Comparison of ENCODE assay signal across 1 cellular context in the genomic region with DNA sequence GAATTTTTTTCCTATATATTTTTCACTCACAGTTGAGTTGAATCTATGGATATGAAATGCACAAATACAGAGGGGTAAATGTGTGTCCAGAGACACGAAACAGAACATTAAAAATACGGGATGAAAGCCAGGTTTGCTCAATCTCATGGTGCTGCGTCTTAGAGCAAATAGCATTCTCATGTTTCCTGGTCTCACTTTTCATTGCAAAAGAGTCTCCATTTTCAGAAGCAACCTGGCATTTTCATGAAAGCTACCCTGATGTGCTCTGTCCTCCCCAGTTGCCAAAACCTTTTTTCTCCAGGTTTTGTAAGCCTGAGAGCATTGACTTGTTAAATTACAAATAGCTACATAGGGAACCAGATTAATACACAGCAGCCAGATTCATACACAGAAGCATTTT.
TF ChIP-seq lines count a peak whose summit lies in the region.

No MANE protein-coding gene starts in this region.

TF ChIP-seq in GM23338, 12 proteins besides CTCF, POLR2A, EP300 and RAD21 (continued from another document):
- TF ChIP-seq, protein P1, sequence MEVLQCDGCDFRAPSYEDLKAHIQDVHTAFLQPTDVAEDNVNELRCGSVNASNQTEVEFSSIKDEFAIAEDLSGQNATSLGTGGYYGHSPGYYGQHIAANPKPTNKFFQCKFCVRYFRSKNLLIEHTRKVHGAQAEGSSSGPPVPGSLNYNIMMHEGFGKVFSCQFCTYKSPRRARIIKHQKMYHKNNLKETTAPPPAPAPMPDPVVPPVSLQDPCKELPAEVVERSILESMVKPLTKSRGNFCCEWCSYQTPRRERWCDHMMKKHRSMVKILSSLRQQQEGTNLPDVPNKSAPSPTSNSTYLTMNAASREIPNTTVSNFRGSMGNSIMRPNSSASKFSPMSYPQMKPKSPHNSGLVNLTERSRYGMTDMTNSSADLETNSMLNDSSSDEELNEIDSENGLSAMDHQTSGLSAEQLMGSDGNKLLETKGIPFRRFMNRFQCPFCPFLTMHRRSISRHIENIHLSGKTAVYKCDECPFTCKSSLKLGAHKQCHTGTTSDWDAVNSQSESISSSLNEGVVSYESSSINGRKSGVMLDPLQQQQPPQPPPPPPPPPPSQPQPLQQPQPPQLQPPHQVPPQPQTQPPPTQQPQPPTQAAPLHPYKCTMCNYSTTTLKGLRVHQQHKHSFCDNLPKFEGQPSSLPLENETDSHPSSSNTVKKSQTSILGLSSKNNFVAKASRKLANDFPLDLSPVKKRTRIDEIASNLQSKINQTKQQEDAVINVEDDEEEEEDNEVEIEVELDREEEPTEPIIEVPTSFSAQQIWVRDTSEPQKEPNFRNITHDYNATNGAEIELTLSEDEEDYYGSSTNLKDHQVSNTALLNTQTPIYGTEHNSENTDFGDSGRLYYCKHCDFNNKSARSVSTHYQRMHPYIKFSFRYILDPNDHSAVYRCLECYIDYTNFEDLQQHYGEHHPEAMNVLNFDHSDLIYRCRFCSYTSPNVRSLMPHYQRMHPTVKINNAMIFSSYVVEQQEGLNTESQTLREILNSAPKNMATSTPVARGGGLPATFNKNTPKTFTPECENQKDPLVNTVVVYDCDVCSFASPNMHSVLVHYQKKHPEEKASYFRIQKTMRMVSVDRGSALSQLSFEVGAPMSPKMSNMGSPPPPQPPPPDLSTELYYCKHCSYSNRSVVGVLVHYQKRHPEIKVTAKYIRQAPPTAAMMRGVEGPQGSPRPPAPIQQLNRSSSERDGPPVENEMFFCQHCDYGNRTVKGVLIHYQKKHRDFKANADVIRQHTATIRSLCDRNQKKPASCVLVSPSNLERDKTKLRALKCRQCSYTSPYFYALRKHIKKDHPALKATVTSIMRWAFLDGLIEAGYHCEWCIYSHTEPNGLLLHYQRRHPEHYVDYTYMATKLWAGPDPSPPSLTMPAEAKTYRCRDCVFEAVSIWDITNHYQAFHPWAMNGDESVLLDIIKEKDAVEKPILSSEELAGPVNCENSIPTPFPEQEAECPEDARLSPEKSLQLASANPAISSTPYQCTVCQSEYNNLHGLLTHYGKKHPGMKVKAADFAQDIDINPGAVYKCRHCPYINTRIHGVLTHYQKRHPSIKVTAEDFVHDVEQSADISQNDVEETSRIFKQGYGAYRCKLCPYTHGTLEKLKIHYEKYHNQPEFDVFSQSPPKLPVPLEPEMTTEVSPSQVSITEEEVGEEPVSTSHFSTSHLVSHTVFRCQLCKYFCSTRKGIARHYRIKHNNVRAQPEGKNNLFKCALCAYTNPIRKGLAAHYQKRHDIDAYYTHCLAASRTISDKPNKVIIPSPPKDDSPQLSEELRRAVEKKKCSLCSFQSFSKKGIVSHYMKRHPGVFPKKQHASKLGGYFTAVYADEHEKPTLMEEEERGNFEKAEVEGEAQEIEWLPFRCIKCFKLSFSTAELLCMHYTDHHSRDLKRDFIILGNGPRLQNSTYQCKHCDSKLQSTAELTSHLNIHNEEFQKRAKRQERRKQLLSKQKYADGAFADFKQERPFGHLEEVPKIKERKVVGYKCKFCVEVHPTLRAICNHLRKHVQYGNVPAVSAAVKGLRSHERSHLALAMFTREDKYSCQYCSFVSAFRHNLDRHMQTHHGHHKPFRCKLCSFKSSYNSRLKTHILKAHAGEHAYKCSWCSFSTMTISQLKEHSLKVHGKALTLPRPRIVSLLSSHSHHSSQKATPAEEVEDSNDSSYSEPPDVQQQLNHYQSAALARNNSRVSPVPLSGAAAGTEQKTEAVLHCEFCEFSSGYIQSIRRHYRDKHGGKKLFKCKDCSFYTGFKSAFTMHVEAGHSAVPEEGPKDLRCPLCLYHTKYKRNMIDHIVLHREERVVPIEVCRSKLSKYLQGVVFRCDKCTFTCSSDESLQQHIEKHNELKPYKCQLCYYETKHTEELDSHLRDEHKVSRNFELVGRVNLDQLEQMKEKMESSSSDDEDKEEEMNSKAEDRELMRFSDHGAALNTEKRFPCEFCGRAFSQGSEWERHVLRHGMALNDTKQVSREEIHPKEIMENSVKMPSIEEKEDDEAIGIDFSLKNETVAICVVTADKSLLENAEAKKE (CRISPR knock-in tag; IDR thresholded peaks at IDR 0.05) = no peak
- TF ChIP-seq POLR2AphosphoS5 (IDR thresholded peaks at IDR 0.05; ENCODE audit: low read depth) (no peak), STAT1 (IDR thresholded peaks at IDR 0.05; ENCODE audit: unreplicated experiment) (no peak), NANOG (IDR thresholded peaks at IDR 0.05; ENCODE audit: borderline replicate concordance) (no peak), EZH2phosphoT487 (IDR thresholded peaks at IDR 0.05; ENCODE audit: unreplicated experiment) (no peak), ZNF114 (CRISPR knock-in tag; IDR thresholded peaks at IDR 0.05) (no peak), JUNB (IDR thresholded peaks at IDR 0.05; ENCODE audit: unreplicated experiment) (no peak)
- TF ChIP-seq, protein P2, sequence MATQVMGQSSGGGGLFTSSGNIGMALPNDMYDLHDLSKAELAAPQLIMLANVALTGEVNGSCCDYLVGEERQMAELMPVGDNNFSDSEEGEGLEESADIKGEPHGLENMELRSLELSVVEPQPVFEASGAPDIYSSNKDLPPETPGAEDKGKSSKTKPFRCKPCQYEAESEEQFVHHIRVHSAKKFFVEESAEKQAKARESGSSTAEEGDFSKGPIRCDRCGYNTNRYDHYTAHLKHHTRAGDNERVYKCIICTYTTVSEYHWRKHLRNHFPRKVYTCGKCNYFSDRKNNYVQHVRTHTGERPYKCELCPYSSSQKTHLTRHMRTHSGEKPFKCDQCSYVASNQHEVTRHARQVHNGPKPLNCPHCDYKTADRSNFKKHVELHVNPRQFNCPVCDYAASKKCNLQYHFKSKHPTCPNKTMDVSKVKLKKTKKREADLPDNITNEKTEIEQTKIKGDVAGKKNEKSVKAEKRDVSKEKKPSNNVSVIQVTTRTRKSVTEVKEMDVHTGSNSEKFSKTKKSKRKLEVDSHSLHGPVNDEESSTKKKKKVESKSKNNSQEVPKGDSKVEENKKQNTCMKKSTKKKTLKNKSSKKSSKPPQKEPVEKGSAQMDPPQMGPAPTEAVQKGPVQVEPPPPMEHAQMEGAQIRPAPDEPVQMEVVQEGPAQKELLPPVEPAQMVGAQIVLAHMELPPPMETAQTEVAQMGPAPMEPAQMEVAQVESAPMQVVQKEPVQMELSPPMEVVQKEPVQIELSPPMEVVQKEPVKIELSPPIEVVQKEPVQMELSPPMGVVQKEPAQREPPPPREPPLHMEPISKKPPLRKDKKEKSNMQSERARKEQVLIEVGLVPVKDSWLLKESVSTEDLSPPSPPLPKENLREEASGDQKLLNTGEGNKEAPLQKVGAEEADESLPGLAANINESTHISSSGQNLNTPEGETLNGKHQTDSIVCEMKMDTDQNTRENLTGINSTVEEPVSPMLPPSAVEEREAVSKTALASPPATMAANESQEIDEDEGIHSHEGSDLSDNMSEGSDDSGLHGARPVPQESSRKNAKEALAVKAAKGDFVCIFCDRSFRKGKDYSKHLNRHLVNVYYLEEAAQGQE (IDR thresholded peaks at IDR 0.05; ENCODE audit: unreplicated experiment) = no peak
- TF ChIP-seq, protein P3, sequence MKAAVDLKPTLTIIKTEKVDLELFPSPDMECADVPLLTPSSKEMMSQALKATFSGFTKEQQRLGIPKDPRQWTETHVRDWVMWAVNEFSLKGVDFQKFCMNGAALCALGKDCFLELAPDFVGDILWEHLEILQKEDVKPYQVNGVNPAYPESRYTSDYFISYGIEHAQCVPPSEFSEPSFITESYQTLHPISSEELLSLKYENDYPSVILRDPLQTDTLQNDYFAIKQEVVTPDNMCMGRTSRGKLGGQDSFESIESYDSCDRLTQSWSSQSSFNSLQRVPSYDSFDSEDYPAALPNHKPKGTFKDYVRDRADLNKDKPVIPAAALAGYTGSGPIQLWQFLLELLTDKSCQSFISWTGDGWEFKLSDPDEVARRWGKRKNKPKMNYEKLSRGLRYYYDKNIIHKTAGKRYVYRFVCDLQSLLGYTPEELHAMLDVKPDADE (IDR thresholded peaks at IDR 0.05) = no peak
